18 cellular contexts compared by ENCODE assay signal in genomic region chr13:49020328-49020727, GRCh38. TPM values are rescaled to one million over a fixed set of nuclear protein-coding genes. Genes with fewer than 3 reads are reported as not detected.
DNase-seq lines count a peak whose midpoint lies in the region; ATAC-seq and TF ChIP-seq lines count a peak whose summit lies in the region.
"Had no signal": no experiment of that assay in that cellular context is flagged by ENCODE, and none has a peak within 500 bp of the region (broad histone marks: within the 10 kb centered on the region; RNA-seq: fewer than 3 reads in every experiment).

No MANE protein-coding gene starts in this region.

- peaks cover 3% of the 10 kb centered on the region for H3K36me3 ChIP-seq in IMR-90 (ENCODE audit: control insufficient read depth, insufficient read depth, low read length)
- H3K36me3 ChIP-seq in endodermal cell (ENCODE audit: control insufficient read depth, insufficient read depth, low read length): no peaks in the 10 kb centered on the region
- H3K36me3 ChIP-seq: HAP-1 had no signal

- BruUV-seq in IMR-90 (replicated peaks; lab: Mats Ljungman, UMichigan): no TSS peak

- H3K4me1 ChIP-seq in IMR-90 (ENCODE audit: control insufficient read depth, insufficient read depth, low read length) (peaks cover 10% of the 10 kb centered on the region), endodermal cell (ENCODE audit: control insufficient read depth, insufficient read depth, low read length) (no peaks in the 10 kb centered on the region)
- H3K4me1 ChIP-seq: HAP-1 had no signal

- peaks cover 68% of the 10 kb centered on the region for H3K36me3 Mint-ChIP-seq in activated T-cell treated with anti-CD3 and anti-CD28 coated beads, Interleukin-2, amount 50 U/mL, for 24 hours (ENCODE audit: low read depth)
- peaks cover 61% of the 10 kb centered on the region for H3K36me3 Mint-ChIP-seq in endodermal cell (ENCODE audit: low read depth)
- H3K36me3 Mint-ChIP-seq in stimulated activated effector memory CD8-positive, alpha-beta T cell treated with anti-CD3 and anti-CD28 coated beads, Interleukin-12 subunit alpha, Interleukin-12 subunit beta, amount 100 ng/mL, for 72 hours: no peaks in the 10 kb centered on the region

- no peak overlapping the region for H2AFZ ChIP-seq in IMR-90 (replicated peaks; ENCODE audit: low read length, poor library complexity)

- H3K9me3 ChIP-seq in IMR-90 (ENCODE audit: control insufficient read depth, insufficient read depth, low read length) (no peaks in the 10 kb centered on the region), endodermal cell (ENCODE audit: control insufficient read depth, low read length) (peaks cover 55% of the 10 kb centered on the region)
- H3K9me3 ChIP-seq: HAP-1 had no signal

- H3K4ac ChIP-seq in IMR-90 (ENCODE audit: low read depth, low read length): 0 out of 2 replicates have a peak overlapping the region, but pooled peaks have one; percentile 40

- TF ChIP-seq CTCF in IMR-90 (conservative IDR thresholded peaks at IDR 0.05; ENCODE audit: low read depth, low read length) (no peak), endodermal cell (conservative IDR thresholded peaks at IDR 0.05) (no peak)

- H3K14ac ChIP-seq in IMR-90 (replicated peaks; ENCODE audit: low read depth, low read length): no peak overlapping the region

- H4K91ac ChIP-seq in IMR-90 (ENCODE audit: insufficient read depth, low read depth, low read length): no peak overlapping the region

- peak overlapping the region; percentile 27 for H3K27ac Mint-ChIP-seq in activated T-cell treated with anti-CD3 and anti-CD28 coated beads, Interleukin-2, amount 50 U/mL, for 24 hours
- no peak overlapping the region for H3K27ac Mint-ChIP-seq in endodermal cell
- no peak overlapping the region for H3K27ac Mint-ChIP-seq in stimulated activated effector memory CD8-positive, alpha-beta T cell treated with anti-CD3 and anti-CD28 coated beads, Interleukin-12 subunit alpha, Interleukin-12 subunit beta, amount 100 ng/mL, for 72 hours
- H3K27ac Mint-ChIP-seq: B cell; CD4-positive, alpha-beta T cell had no signal

- no peaks in the 10 kb centered on the region for H3K9me3 Mint-ChIP-seq in activated T-cell treated with anti-CD3 and anti-CD28 coated beads, Interleukin-2, amount 50 U/mL, for 24 hours
- peaks cover 59% of the 10 kb centered on the region for H3K9me3 Mint-ChIP-seq in endodermal cell
- no peaks in the 10 kb centered on the region for H3K9me3 Mint-ChIP-seq in stimulated activated effector memory CD8-positive, alpha-beta T cell treated with anti-CD3 and anti-CD28 coated beads, Interleukin-12 subunit alpha, Interleukin-12 subunit beta, amount 100 ng/mL, for 72 hours

- dilution Hi-C loops in IMR-90 (cut with HindIII; ENCODE audit: low sequenced_read_pairs, unreplicated experiment): no loop called here

- H4K8ac ChIP-seq in IMR-90 (ENCODE audit: low read depth in 2 of 2, low read length in 2 of 2): no peak overlapping the region

- 0 out of 2 replicates have a peak overlapping the region, but pooled peaks have one; percentile 67 for H3K23ac ChIP-seq in IMR-90 (ENCODE audit: low read depth, low read length)

- no peak overlapping the region for H2AK9ac ChIP-seq in IMR-90 (replicated peaks; ENCODE audit: low read depth, low read length, poor library complexity)

- H3K56ac ChIP-seq in IMR-90 (ENCODE audit: extremely low read depth, insufficient read depth, low read length): no peak overlapping the region

- peaks cover 3 to 17% of the 10 kb centered on the region in 2 experiments for H3K79me1 ChIP-seq in IMR-90 (ENCODE audit: low read depth in 1 of 2, low read length in 2 of 2)

- DNase-seq in activated T-cell treated with anti-CD3 and anti-CD28 coated beads, Interleukin-2, amount 50 U/mL, for 24 hours: no peak
- DNase-seq in activated T-cell treated with anti-CD3 and anti-CD28 coated beads, Interleukin-2, amount 50 U/mL, for 48 hours: no peak
- DNase-seq in IMR-90 (no peak), endodermal cell (no peak), ecto neural progenitor cell (ENCODE audit: low spot score) (no peak)
- no peak for DNase-seq in stimulated activated effector memory CD8-positive, alpha-beta T cell treated with anti-CD3 and anti-CD28 coated beads, Interleukin-12 subunit alpha, Interleukin-12 subunit beta, amount 100 ng/mL, for 72 hours (ENCODE audit: low spot score in 2 of 2)
- DNase-seq: 8988T; ACHN; C1 segment of cervical spinal cord; Calu3; CD4-positive, alpha-beta T cell; DMS79 had no signal

- intact Hi-C loops in IMR-90 (cut with micrococcal nuclease): no loop called here

- no peak for TF ChIP-seq POLR2A in IMR-90 (IDR thresholded peaks at IDR 0.05; ENCODE audit: low read depth, low read length)

- no peak overlapping the region for H3K4me3 Mint-ChIP-seq in activated T-cell treated with anti-CD3 and anti-CD28 coated beads, Interleukin-2, amount 50 U/mL, for 24 hours
- no peak overlapping the region for H3K4me3 Mint-ChIP-seq in endodermal cell
- H3K4me3 Mint-ChIP-seq in stimulated activated effector memory CD8-positive, alpha-beta T cell treated with anti-CD3 and anti-CD28 coated beads, Interleukin-12 subunit alpha, Interleukin-12 subunit beta, amount 100 ng/mL, for 72 hours: no peak overlapping the region
- H3K4me3 Mint-ChIP-seq: B cell; CD4-positive, alpha-beta T cell had no signal

- peak overlapping the region; percentile 30; the same call in 1 of the 2 replicates for H2BK120ac ChIP-seq in IMR-90 (ENCODE audit: low read depth, low read length)

- WGBS in IMR-90 (ENCODE audit: extremely low coverage in 2 of 2, insufficient read length in 1 of 2), 2 experiments: no CpG with 5 or more reads among the region's 2 CpGs
- 89 to 93% methylated on average over 2 of the region's 2 CpGs for WGBS in endodermal cell (ENCODE audit: insufficient coverage in 1 of 2, insufficient read length in 1 of 2), 2 experiments

- CTCF ChIA-PET in IMR-90 (lab: Yijun Ruan, JAX): interaction anchor here (0.6 kb wide), 1 partner anchor 14 kb away, joined by 3 read pairs; no protein-coding TSS in a partner anchor

- no peak for TF ChIP-seq RAD21 in IMR-90 (IDR thresholded peaks at IDR 0.05; ENCODE audit: low read length)

- 0 out of 3 replicates have a peak overlapping the region, but pooled peaks have one; percentile 90 for H2BK15ac ChIP-seq in IMR-90 (ENCODE audit: low read depth, low read length)

- peak overlapping the region; percentile 12 for H2BK5ac ChIP-seq in IMR-90 (ENCODE audit: low read depth, low read length, poor library complexity, severe bottlenecking)

- H3K27me3 ChIP-seq in IMR-90 (ENCODE audit: control insufficient read depth, insufficient read depth, low read length) (no peaks in the 10 kb centered on the region), endodermal cell (ENCODE audit: control insufficient read depth, insufficient read depth, low read length, poor library complexity, severe bottlenecking) (no peaks in the 10 kb centered on the region)

- no peak overlapping the region for H3K4me3 ChIP-seq in IMR-90 (ENCODE audit: insufficient read depth, low read depth, low read length)
- peak overlapping the region; percentile 21 for H3K4me3 ChIP-seq in endodermal cell (ENCODE audit: low read length)
- H3K4me3 ChIP-seq: GM12878, HAP-1 had no signal

- POLR2A ChIA-PET in IMR-90 (lab: Charles Lee; ENCODE audit: unreplicated experiment): no interaction called here

- H3K9ac ChIP-seq in IMR-90 (ENCODE audit: low read depth, low read length) (no peak overlapping the region), endodermal cell (ENCODE audit: extremely low read depth, low read length, poor library complexity, severe bottlenecking) (no peak overlapping the region)

- in situ Hi-C loops in IMR-90 (cut with MboI; ENCODE audit: low sequenced_read_pairs): no loop called here

- no peak overlapping the region for H3K27ac ChIP-seq in IMR-90 (ENCODE audit: insufficient read depth, low read length)
- no peak overlapping the region for H3K27ac ChIP-seq in endodermal cell (ENCODE audit: low read depth, low read length)

- no peak overlapping the region for H3K4me2 ChIP-seq in IMR-90 (ENCODE audit: low read depth, low read length)

- peaks cover 34% of the 10 kb centered on the region for H3K4me1 Mint-ChIP-seq in activated T-cell treated with anti-CD3 and anti-CD28 coated beads, Interleukin-2, amount 50 U/mL, for 24 hours (ENCODE audit: low read depth)
- H3K4me1 Mint-ChIP-seq in endodermal cell: peaks cover 3% of the 10 kb centered on the region
- peaks cover 8% of the 10 kb centered on the region for H3K4me1 Mint-ChIP-seq in stimulated activated effector memory CD8-positive, alpha-beta T cell treated with anti-CD3 and anti-CD28 coated beads, Interleukin-12 subunit alpha, Interleukin-12 subunit beta, amount 100 ng/mL, for 72 hours

- H2AK5ac ChIP-seq in IMR-90 (ENCODE audit: low read depth, low read length): peak overlapping the region; percentile 66

- peak overlapping the region; percentile 78; the same call in 1 of the 2 replicates for H4K5ac ChIP-seq in IMR-90 (ENCODE audit: low read depth, low read length)

- no peak for ATAC-seq in IMR-90 (ENCODE audit: low read depth)
- ATAC-seq in stimulated activated effector memory CD8-positive, alpha-beta T cell treated with anti-CD3 and anti-CD28 coated beads, Interleukin-12 subunit alpha, Interleukin-12 subunit beta, amount 100 ng/mL, for 72 hours: peak; percentile 54
- ATAC-seq in HG02852 (IDR thresholded peaks at IDR 0.05; ENCODE audit: unreplicated experiment): no peak
- ATAC-seq in GM19351 (IDR thresholded peaks at IDR 0.05; ENCODE audit: unreplicated experiment): no peak
- ATAC-seq: GM12878, HepG2 had no signal

- H4K20me1 ChIP-seq in IMR-90 (ENCODE audit: insufficient read depth, low read length): no peaks in the 10 kb centered on the region

- H2BK20ac ChIP-seq in IMR-90 (ENCODE audit: low read depth, low read length): no peak overlapping the region

- H3K9me1 ChIP-seq in IMR-90 (ENCODE audit: insufficient read depth, low read length): no peaks in the 10 kb centered on the region

- H3K18ac ChIP-seq in IMR-90 (ENCODE audit: low read depth, low read length): no peak overlapping the region

- no peaks in the 10 kb centered on the region for H3K27me3 Mint-ChIP-seq in activated T-cell treated with anti-CD3 and anti-CD28 coated beads, Interleukin-2, amount 50 U/mL, for 24 hours
- no peaks in the 10 kb centered on the region for H3K27me3 Mint-ChIP-seq in endodermal cell (ENCODE audit: insufficient read depth)
- H3K27me3 Mint-ChIP-seq: B cell; CD4-positive, alpha-beta T cell had no signal

TF ChIP-seq in IMR-90, 13 proteins besides CTCF, POLR2A, EP300 and RAD21 (continues in another document):
- TF ChIP-seq BHLHE40 (IDR thresholded peaks at IDR 0.05; ENCODE audit: low read depth, low read length) (no peak), NFE2L2 (IDR thresholded peaks at IDR 0.05; ENCODE audit: low read depth, low read length) (no peak), MAFK (IDR thresholded peaks at IDR 0.05; ENCODE audit: low read depth, low read length) (no peak), CEBPB (IDR thresholded peaks at IDR 0.05; ENCODE audit: low read depth, low read length) (no peak), FOS (IDR thresholded peaks at IDR 0.05; ENCODE audit: low read depth, low read length) (no peak)

RNA-seq across cellular contexts. Expression of gene FNDC3A, which starts 44.6 kb away (rescaled TPM):
- total RNA-seq in IMR-90 (2012; rRNA removed): 60.4 and 72.8 TPM in 2 replicates
- 23.9 and 29.2 TPM in 2 replicates for polyA plus RNA-seq in IMR-90 (2012; rRNA removed)
- polyA plus RNA-seq in IMR-90 (2012; cell fraction: cytosol; rRNA removed): 6.0 and 7.3 TPM in 2 replicates
- 7.8 and 56.8 TPM in 2 replicates for polyA plus RNA-seq in IMR-90 (2012; cell fraction: nucleus; rRNA removed; ENCODE audit: low replicate concordance)
- 10 to 100 TPM; 42.2 to 42.8 TPM for total RNA-seq in endodermal cell
- 46.0 TPM for polyA plus RNA-seq in endodermal cell (2013, experiment 1 of 2)
- 52.0 TPM for polyA plus RNA-seq in endodermal cell (2013, experiment 2 of 2)
